1 cellular context compared by ENCODE assay signal in genomic region chr16:81573533-81573932, GRCh38.
TF ChIP-seq lines count a peak whose summit lies in the region.

No MANE protein-coding gene starts in this region.

TF ChIP-seq in H1, 55 proteins besides CTCF, POLR2A, EP300 and RAD21 (continued from another document):
- TF ChIP-seq KDM1A (IDR thresholded peaks at IDR 0.05; ENCODE audit: borderline replicate concordance, low read length), result peak; percentile 85; the same call in 1 of the 2 replicates
